Comparison of ENCODE assay signal across 8 cellular contexts in the genomic region with DNA sequence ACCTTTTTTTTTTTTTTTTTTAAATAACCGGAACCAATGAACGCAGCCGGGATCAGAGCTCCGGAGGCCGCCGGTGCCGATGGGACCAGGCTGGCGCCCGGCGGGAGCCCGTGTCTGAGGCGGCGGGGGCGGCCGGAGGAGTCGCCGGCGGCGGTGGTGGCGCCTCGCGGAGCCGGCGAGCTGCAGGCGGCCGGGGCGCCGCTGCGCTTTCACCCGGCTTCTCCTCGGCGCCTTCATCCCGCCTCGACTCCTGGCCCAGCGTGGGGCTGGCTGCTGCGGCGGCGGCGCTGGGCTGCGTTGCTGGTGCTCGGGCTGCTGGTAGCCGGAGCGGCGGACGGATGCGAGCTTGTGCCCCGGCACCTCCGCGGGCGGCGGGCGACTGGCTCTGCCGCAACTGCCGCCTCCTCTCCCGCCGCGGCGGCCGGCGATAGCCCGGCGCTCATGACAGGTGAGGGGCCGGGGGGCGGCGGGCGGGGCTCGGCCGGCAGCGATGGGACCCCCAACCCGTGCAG. TPM values are rescaled to one million over a fixed set of nuclear protein-coding genes. Genes with fewer than 3 reads are reported as not detected.
A peak's percentile ranks its signal among the peaks of the same experiment; 100 is the strongest.
DNase-seq lines count a peak whose midpoint lies in the region; ATAC-seq and TF ChIP-seq lines count a peak whose summit lies in the region.

No MANE protein-coding gene starts in this region.

- peak overlapping the region; percentile 91 for H3K27ac ChIP-seq in naive thymus-derived CD4-positive, alpha-beta T cell (ENCODE audit: low read depth, low read length)
- peak overlapping the region; percentile 89 to 92 for H3K27ac ChIP-seq in tibial artery

- POLR2A ChIA-PET in naive thymus-derived CD4-positive, alpha-beta T cell (lab: Charles Lee) = interaction anchor here (0.6 to 7.1 kb wide), 21 partner anchors 13 to 1004 kb away, joined by 3 to 126 read pairs (median 4); partner anchors contain the start of genes RBPJ, SMIM20 and TBC1D19

- H3K4me1 Mint-ChIP-seq in activated T-cell treated with anti-CD3 and anti-CD28 coated beads, Interleukin-2, amount 50 U/mL, for 24 hours (ENCODE audit: low read depth) = peaks cover 64% of the 10 kb centered on the region
- H3K4me1 Mint-ChIP-seq in naive thymus-derived CD4-positive, alpha-beta T cell = peaks cover 51 to 78% (median 72%) of the 10 kb centered on the region in 7 donors

- no peak for TF ChIP-seq CTCF in epithelial cell of proximal tubule (conservative IDR thresholded peaks at IDR 0.05; ENCODE audit: low read depth, low read length)
- TF ChIP-seq CTCF in tibial artery (IDR thresholded peaks at IDR 0.05) = no peak

- peaks cover 21% of the 10 kb centered on the region for H3K36me3 Mint-ChIP-seq in activated T-cell treated with anti-CD3 and anti-CD28 coated beads, Interleukin-2, amount 50 U/mL, for 24 hours (ENCODE audit: low read depth)
- H3K36me3 Mint-ChIP-seq in naive thymus-derived CD4-positive, alpha-beta T cell = peaks cover 0 to 5% (median 0%) of the 10 kb centered on the region in 5 donors

- no peaks in the 10 kb centered on the region for H3K27me3 ChIP-seq in naive thymus-derived CD4-positive, alpha-beta T cell (ENCODE audit: control insufficient read depth in 2 of 2, insufficient read depth in 2 of 2, low read length in 2 of 2)
- H3K27me3 ChIP-seq in tibial artery = no peaks in the 10 kb centered on the region

- CTCF ChIA-PET in naive thymus-derived CD4-positive, alpha-beta T cell (lab: Charles Lee) = interaction anchor here (0.6 to 3.3 kb wide), 8 partner anchors 11 to 872 kb away, joined by 3 to 30 read pairs (median 4); no protein-coding TSS in a partner anchor

- H3K4me3 ChIP-seq in epithelial cell of proximal tubule (ENCODE audit: low read depth, low read length) (peak overlapping the region; percentile 82), tibial artery (peak overlapping the region; percentile 89 to 98)
- H3K4me3 ChIP-seq in naive thymus-derived CD4-positive, alpha-beta T cell (ENCODE audit: low read length) = peak overlapping the region; percentile 77

- DNase-seq in NOMO-1 (lab: John Stamatoyannopoulos, UW; ENCODE audit: unreplicated experiment in 2 of 2) (peak; percentile 40 to 52), NOMO-1 treated with dmso at 0.1 percent for 144 hours (lab: John Stamatoyannopoulos, UW; ENCODE audit: unreplicated experiment) (no peak), NCI-H69 (lab: John Stamatoyannopoulos, UW) (peak; percentile 77), epithelial cell of proximal tubule (ENCODE audit: low read depth) (no peak), tibial artery (peak; percentile 30 to 75)
- peak; percentile 77 for DNase-seq in activated T-cell treated with anti-CD3 and anti-CD28 coated beads, Interleukin-2, amount 50 U/mL, for 24 hours
- peak in 8 of 9 donors; percentile 44 to 69 (median 64) for DNase-seq in naive thymus-derived CD4-positive, alpha-beta T cell

- peak overlapping the region; percentile 98 for H3K4me3 Mint-ChIP-seq in activated T-cell treated with anti-CD3 and anti-CD28 coated beads, Interleukin-2, amount 50 U/mL, for 24 hours
- peak overlapping the region; percentile 95 to 100 (median 98) for H3K4me3 Mint-ChIP-seq in naive thymus-derived CD4-positive, alpha-beta T cell

- H3K9me3 ChIP-seq in naive thymus-derived CD4-positive, alpha-beta T cell (ENCODE audit: control insufficient read depth in 2 of 3, low read length in 3 of 3) = no peaks in the 10 kb centered on the region
- no peaks in the 10 kb centered on the region for H3K9me3 ChIP-seq in tibial artery

- peaks cover 0 to 5% (median 0%) of the 10 kb centered on the region in 3 experiments for H3K36me3 ChIP-seq in naive thymus-derived CD4-positive, alpha-beta T cell (ENCODE audit: control insufficient read depth in 2 of 3, insufficient read depth in 3 of 3, low read length in 3 of 3)
- no peaks in the 10 kb centered on the region for H3K36me3 ChIP-seq in tibial artery

- peak; percentile 29 for ATAC-seq in HG02885 (IDR thresholded peaks at IDR 0.05; ENCODE audit: poor library complexity, unreplicated experiment)
- peak; percentile 12 for ATAC-seq in naive thymus-derived CD4-positive, alpha-beta T cell

- H3K27me3 Mint-ChIP-seq in activated T-cell treated with anti-CD3 and anti-CD28 coated beads, Interleukin-2, amount 50 U/mL, for 24 hours = no peaks in the 10 kb centered on the region
- H3K27me3 Mint-ChIP-seq in naive thymus-derived CD4-positive, alpha-beta T cell = peaks cover 0 to 3% (median 0%) of the 10 kb centered on the region in 5 donors

- H3K9me3 Mint-ChIP-seq in activated T-cell treated with anti-CD3 and anti-CD28 coated beads, Interleukin-2, amount 50 U/mL, for 24 hours = no peaks in the 10 kb centered on the region
- H3K9me3 Mint-ChIP-seq in naive thymus-derived CD4-positive, alpha-beta T cell = no peaks in the 10 kb centered on the region

- peaks cover 46 to 55% of the 10 kb centered on the region in 2 donors for H3K4me1 ChIP-seq in naive thymus-derived CD4-positive, alpha-beta T cell (ENCODE audit: control insufficient read depth in 2 of 2, insufficient read depth in 2 of 2, low read length in 2 of 2)
- H3K4me1 ChIP-seq in tibial artery = peaks cover 0 to 33% (median 19%) of the 10 kb centered on the region in 4 donors

- intact Hi-C loops in naive thymus-derived CD4-positive, alpha-beta T cell (cut with micrococcal nuclease) = loop anchor here (1.0 to 5.0 kb wide), 20 partner anchors 12 to 1699 kb away; partner anchors contain the start of genes ANAPC4 (in 1 of the 2), PI4K2B (in 1 of the 2), SEL1L3 (in 1 of the 2) and SEPSECS (in 1 of the 2)
- intact Hi-C loops in tibial artery (cut with DNase I; ENCODE audit: low total_unique reads) = no loop called here

- peak overlapping the region; percentile 97 for H3K27ac Mint-ChIP-seq in activated T-cell treated with anti-CD3 and anti-CD28 coated beads, Interleukin-2, amount 50 U/mL, for 24 hours
- H3K27ac Mint-ChIP-seq in naive thymus-derived CD4-positive, alpha-beta T cell = peak overlapping the region; percentile 95 to 99 (median 97)

RNA-seq across cellular contexts. Expression of gene STIM2, which starts 0.3 kb away (rescaled TPM):
- total RNA-seq in epithelial cell of proximal tubule = 7.0 and 15.8 TPM in 2 replicates
- total RNA-seq in naive thymus-derived CD4-positive, alpha-beta T cell = 100 to 1,000 TPM in 1 of 5 experiments, 10 to 100 TPM in 4; 61.7 to 103 (median 74.5) TPM
- polyA plus RNA-seq in naive thymus-derived CD4-positive, alpha-beta T cell = 10 to 100 TPM; 24.6 to 38.4 TPM

Comparison
In these comparisons a context has a peak if more than half of its experiments do, and no peak if none do; other contexts are left out.
1. DNase-seq: peak in NOMO-1 (2 of 2), NCI-H69 (single experiment), activated T-cell treated with anti-CD3 and anti-CD28 coated beads, Interleukin-2, amount 50 U/mL, for 24 hours (single experiment), naive thymus-derived CD4-positive, alpha-beta T cell (8 of 9) and tibial artery (2 of 2); none in NOMO-1 treated with dmso at 0.1 percent for 144 hours (single experiment) and epithelial cell of proximal tubule (single experiment).
2. Peak in every context shown above with its lines, with median percentiles within 50 percentile points of each other: H3K4me3 ChIP-seq.